ENCODE assay signal across 8 cellular contexts in the genomic region with DNA sequence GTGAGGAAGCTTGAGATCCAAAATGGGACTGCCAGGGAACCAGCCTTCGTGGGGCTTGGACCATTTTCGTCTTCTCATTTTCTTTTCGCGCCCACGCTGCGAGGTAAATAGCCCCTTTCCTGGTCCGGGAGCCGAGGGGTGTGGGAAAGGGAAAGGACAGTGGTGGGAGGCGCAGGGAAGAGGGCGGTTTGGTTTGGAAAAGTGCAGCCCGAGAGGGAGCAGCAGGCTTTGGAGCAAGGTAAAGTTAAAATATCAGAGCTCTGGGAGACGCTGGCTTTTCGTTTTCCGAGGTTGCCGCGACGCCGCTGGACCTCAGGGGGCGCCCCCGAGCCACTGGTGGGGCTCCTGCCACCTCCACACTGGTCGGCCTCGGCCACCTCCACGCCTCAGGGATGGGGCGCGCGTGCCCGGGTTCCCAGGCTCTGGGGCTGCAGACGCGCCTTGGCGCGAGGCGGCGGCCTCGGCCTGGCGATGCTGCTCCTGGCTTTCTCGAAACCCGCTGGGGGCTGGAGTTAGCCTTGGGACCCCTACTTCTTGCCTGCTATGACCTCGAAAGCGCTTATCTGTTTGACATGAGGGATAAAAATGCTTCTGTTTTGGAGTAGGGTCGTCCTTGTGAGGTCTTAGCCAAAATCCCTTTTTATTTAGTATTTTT. TPM values are rescaled to one million over a fixed set of nuclear protein-coding genes. Genes with fewer than 3 reads are reported as not detected.
DNase-seq lines count a peak whose midpoint lies in the region; ATAC-seq and TF ChIP-seq lines count a peak whose summit lies in the region.

No MANE protein-coding gene starts in this region.

- peak overlapping the region; percentile 99 for H3K4me3 Mint-ChIP-seq in endothelial cell (ENCODE audit: unreplicated experiment)

- H3K4me1 ChIP-seq in DND-41 (ENCODE audit: insufficient read depth, low read length) (peaks cover 28% of the 10 kb centered on the region), lung (ENCODE audit: control insufficient read depth in 2 of 2, insufficient read depth in 2 of 2, low read length in 2 of 2) (peaks cover 3 to 7% of the 10 kb centered on the region in 2 donors), testis (peaks cover 7% of the 10 kb centered on the region)

- H3K4me2 ChIP-seq in DND-41 (ENCODE audit: insufficient read depth, low read length), result peak overlapping the region; percentile 22; the same call in 1 of the 2 replicates

- H3K4me3 ChIP-seq in DND-41 (ENCODE audit: low read depth in 1 of 2, low read length in 2 of 2) (no peak overlapping the region), lung (peak overlapping the region; percentile 66), testis (peak overlapping the region; percentile 94 to 97)

- WGBS in lung, 2 donors, result 6 to 12% methylated on average over 40 of the region's 40 CpGs
- 1 to 5% methylated on average over 36 to 40 of the region's 40 CpGs for WGBS in testis, 2 donors

- no peak overlapping the region for H2AFZ ChIP-seq in DND-41 (ENCODE audit: low read depth, low read length)

- H3K9ac ChIP-seq in DND-41 (ENCODE audit: low read depth, low read length), result no peak overlapping the region

- TF ChIP-seq CTCF in DND-41 (IDR thresholded peaks at IDR 0.05; ENCODE audit: borderline replicate concordance, extremely low read depth, low read length, poor library complexity, severe bottlenecking) (peak; percentile 13), endothelial cell (IDR thresholded peaks at IDR 0.05; ENCODE audit: unreplicated experiment) (peak; percentile 86), lung (IDR thresholded peaks at IDR 0.05; ENCODE audit: control extremely low read depth, extremely low read depth) (peak; percentile 56), testis (IDR thresholded peaks at IDR 0.05) (peak; percentile 75 to 88 (median 78))

- DNase-seq in DND-41 (no peak), NCI-H2107 (lab: John Stamatoyannopoulos, UW) (peak; percentile 19), endothelial cell (ENCODE audit: low spot score) (peak; percentile 93), lung (ENCODE audit: low spot score) (peak; percentile 80), testis (peak; percentile 93), LoVo (ENCODE audit: low spot score) (no peak), SKM-1 treated with dmso at 0.1 percent for 144 hours (lab: John Stamatoyannopoulos, UW; ENCODE audit: unreplicated experiment) (no peak)

- no peak for ATAC-seq in DND-41 (ENCODE audit: insufficient read depth, low read depth)
- ATAC-seq in lung (ENCODE audit: insufficient read depth, low FRiP score), result peak; percentile 46
- no peak for ATAC-seq in HG02798 (IDR thresholded peaks at IDR 0.05; ENCODE audit: poor library complexity, unreplicated experiment)

- H4K20me1 ChIP-seq in DND-41 (ENCODE audit: insufficient read depth, low read length), result peaks cover 8% of the 10 kb centered on the region; the same call in 1 of the 2 replicates

- peaks cover 17% of the 10 kb centered on the region for H3K4me1 Mint-ChIP-seq in endothelial cell (ENCODE audit: unreplicated experiment)

- intact Hi-C loops in testis (cut with DNase I; ENCODE audit: low total_unique reads), result loop anchor here (10.0 kb wide), 2 partner anchors 280 to 620 kb away; no protein-coding TSS in a partner anchor

- H3K79me2 ChIP-seq in DND-41 (ENCODE audit: insufficient read depth, low read length), result peaks cover 16% of the 10 kb centered on the region

- no peak overlapping the region for H3K27ac ChIP-seq in DND-41 (ENCODE audit: low read length)
- peak overlapping the region; percentile 26 to 35 for H3K27ac ChIP-seq in lung (ENCODE audit: low read depth in 1 of 2, low read length in 1 of 2)
- peak overlapping the region; percentile 96 to 98 for H3K27ac ChIP-seq in testis

- H3K27me3 Mint-ChIP-seq in endothelial cell (ENCODE audit: unreplicated experiment), result peaks cover 9% of the 10 kb centered on the region

- no peaks in the 10 kb centered on the region for H3K9me3 ChIP-seq in DND-41 (ENCODE audit: insufficient read depth, low read length, severe bottlenecking)
- no peaks in the 10 kb centered on the region for H3K9me3 ChIP-seq in lung (ENCODE audit: control insufficient read depth in 2 of 2, insufficient read depth in 1 of 2, low read length in 1 of 2)
- H3K9me3 ChIP-seq in testis, result no peaks in the 10 kb centered on the region

- no peaks in the 10 kb centered on the region for H3K36me3 ChIP-seq in DND-41 (ENCODE audit: insufficient read depth, low read length)
- H3K36me3 ChIP-seq in lung (ENCODE audit: control insufficient read depth in 2 of 2, insufficient read depth in 2 of 2, low read length in 2 of 2), result no peaks in the 10 kb centered on the region
- H3K36me3 ChIP-seq in testis (ENCODE audit: low read depth, missing control alignments), result no peaks in the 10 kb centered on the region

- H3K27me3 ChIP-seq in DND-41 (ENCODE audit: insufficient read depth, low read length, poor library complexity) (no peaks in the 10 kb centered on the region), lung (ENCODE audit: control insufficient read depth, insufficient read depth) (no peaks in the 10 kb centered on the region), testis (no peaks in the 10 kb centered on the region)

- H3K36me3 Mint-ChIP-seq in endothelial cell (ENCODE audit: low read depth, unreplicated experiment), result no peaks in the 10 kb centered on the region

- no peak for TF ChIP-seq POLR2A in testis (IDR thresholded peaks at IDR 0.05)

- H3K27ac Mint-ChIP-seq in endothelial cell (ENCODE audit: unreplicated experiment), result no peak overlapping the region

- H3K9me3 Mint-ChIP-seq in endothelial cell (ENCODE audit: unreplicated experiment), result no peaks in the 10 kb centered on the region

RNA-seq across cellular contexts. Expression of gene PTPRG, which starts 3.2 kb away (rescaled TPM):
- total RNA-seq in endothelial cell (ENCODE audit: unreplicated experiment) (80.7 TPM), lung (100 to 1,000 TPM; 128 to 131 TPM), testis (100 to 1,000 TPM in 1 of 2 donors, 10 to 100 TPM in 1; 75.4 to 107 TPM)
- polyA plus RNA-seq in lung (10 to 100 TPM in 1 of 2 donors, 1 to 10 TPM in 1; 8.5 to 24.4 TPM), testis (ENCODE audit: insufficient read depth, low read depth, low replicate concordance) (26.3 TPM)

Comparison
In these comparisons a context has a peak if more than half of its experiments do, and no peak if none do; other contexts are left out.
1. DNase-seq: peak in NCI-H2107 (single experiment), endothelial cell (single experiment), lung (single experiment) and testis (single experiment); none in DND-41 (single experiment), LoVo (single experiment) and SKM-1 treated with dmso at 0.1 percent for 144 hours (single experiment).
2. H3K4me3 ChIP-seq: peak in lung (single experiment) and testis (2 of 2); none in DND-41 (0 of 2).
3. CTCF ChIP-seq: peak in every context shown above with its lines; median percentile 86 in endothelial cell; 78 in testis; 56 in lung; 13 in DND-41.